18 cellular contexts compared by ENCODE assay signal in genomic region chr1:203553501-203553900, GRCh38. TPM values are rescaled to one million over a fixed set of nuclear protein-coding genes. Genes with fewer than 3 reads are reported as not detected.
"Had no signal": no experiment of that assay in that cellular context is flagged by ENCODE, and none has a peak within 500 bp of the region (broad histone marks: within the 10 kb centered on the region; RNA-seq: fewer than 3 reads in every experiment).

No MANE protein-coding gene starts in this region.

- H3K4me3 Mint-ChIP-seq: activated T-helper 1 cell treated with anti-CD3 and anti-CD28 coated beads, Interleukin-12 subunit alpha, Interleukin-12 subunit beta, Interleukin-2, Interleukin-4 antibody, amounts not matched to agents 30 ng/mL and 10 ng/mL and 1 ng/mL, durations not matched to agents 14 hours and 24 hours and 36 hours; naive B cell; stimulated activated naive B cell treated with anti-CD40 and anti-IgM and Interleukin-4, amounts not matched to agents 10 μg/mL and 1 μg/mL and 100 μg/mL, for 72 hours had no signal

- H3K36me3 ChIP-seq: right atrium auricular region, upper lobe of right lung had no signal

- H3K27ac ChIP-seq: SK-N-MC, skin epidermis, upper lobe of right lung had no signal

- H3K36me3 Mint-ChIP-seq: naive B cell; stimulated activated naive B cell treated with anti-CD40 and anti-IgM and Interleukin-4, amounts not matched to agents 10 μg/mL and 1 μg/mL and 100 μg/mL, for 72 hours had no signal

- H3K27ac Mint-ChIP-seq: activated T-helper 1 cell treated with anti-CD3 and anti-CD28 coated beads, Interleukin-12 subunit alpha, Interleukin-12 subunit beta, Interleukin-2, Interleukin-4 antibody, amounts not matched to agents 30 ng/mL and 10 ng/mL and 1 ng/mL, durations not matched to agents 14 hours and 24 hours and 36 hours had no signal

- H3K9me3 Mint-ChIP-seq: activated T-helper 1 cell treated with anti-CD3 and anti-CD28 coated beads, Interleukin-12 subunit alpha, Interleukin-12 subunit beta, Interleukin-2, Interleukin-4 antibody, amounts not matched to agents 30 ng/mL and 10 ng/mL and 1 ng/mL, durations not matched to agents 14 hours and 24 hours and 36 hours; naive B cell; stimulated activated naive B cell treated with anti-CD40 and anti-IgM and Interleukin-4, amounts not matched to agents 10 μg/mL and 1 μg/mL and 100 μg/mL, for 72 hours had no signal

- H3K9me3 ChIP-seq: right atrium auricular region, upper lobe of right lung had no signal

- H3K4me1 Mint-ChIP-seq: naive B cell had no signal

- DNase-seq: activated naive CD4-positive, alpha-beta T cell; aorta; midbrain; naive B cell; stimulated activated CD4-positive, alpha-beta T cell treated with anti-CD3 and anti-CD28 coated beads, Interleukin-15, amount 100 ng/mL, for 24 hours; stimulated activated CD4-positive, alpha-beta T cell treated with anti-CD3 and anti-CD28 coated beads, Interleukin-4, amount 100 ng/mL, for 1 hour; stimulated activated naive B cell treated with anti-CD40 and anti-IgM and Interleukin-4, amounts not matched to agents 10 μg/mL and 1 μg/mL and 100 μg/mL, for 72 hours; T-helper 9 cell; upper lobe of right lung had no signal

- H3K27me3 ChIP-seq: right atrium auricular region, upper lobe of right lung had no signal

- H3K4me3 ChIP-seq: lung, right atrium auricular region, SK-N-MC, skin epidermis, upper lobe of right lung had no signal

RNA-seq across cellular contexts. Expression of gene OPTC, which starts 59.5 kb away (rescaled TPM):
- total RNA-seq: activated CD8-positive, alpha-beta memory T cell treated with anti-CD3 and anti-CD28 coated beads for 36 hours; activated T-helper 1 cell treated with anti-CD3 and anti-CD28 coated beads, Interleukin-12 subunit alpha, Interleukin-12 subunit beta, Interleukin-2, Interleukin-4 antibody, amounts not matched to agents 30 ng/mL and 10 ng/mL and 1 ng/mL, durations not matched to agents 14 hours and 24 hours and 36 hours; aorta; bronchial epithelial cell; esophagus mucosa; lung; right atrium auricular region; subcutaneous adipose tissue; upper lobe of right lung had no signal
